1 cellular context compared by ENCODE assay signal in genomic region chr22:37165066-37165465, GRCh38.
TF ChIP-seq lines count a peak whose summit lies in the region.

No MANE protein-coding gene starts in this region.

TF ChIP-seq in GM12891, 5 proteins besides CTCF, POLR2A, EP300 and RAD21 (continued from another document):
- TF ChIP-seq TAF1 (IDR thresholded peaks at IDR 0.05; ENCODE audit: low read depth, low read length) (no peak), POU2F2 (IDR thresholded peaks at IDR 0.05; ENCODE audit: low read depth, low read length) (no peak), SPI1 (IDR thresholded peaks at IDR 0.05; ENCODE audit: low read depth, low read length) (no peak)
